In the genomic region with DNA sequence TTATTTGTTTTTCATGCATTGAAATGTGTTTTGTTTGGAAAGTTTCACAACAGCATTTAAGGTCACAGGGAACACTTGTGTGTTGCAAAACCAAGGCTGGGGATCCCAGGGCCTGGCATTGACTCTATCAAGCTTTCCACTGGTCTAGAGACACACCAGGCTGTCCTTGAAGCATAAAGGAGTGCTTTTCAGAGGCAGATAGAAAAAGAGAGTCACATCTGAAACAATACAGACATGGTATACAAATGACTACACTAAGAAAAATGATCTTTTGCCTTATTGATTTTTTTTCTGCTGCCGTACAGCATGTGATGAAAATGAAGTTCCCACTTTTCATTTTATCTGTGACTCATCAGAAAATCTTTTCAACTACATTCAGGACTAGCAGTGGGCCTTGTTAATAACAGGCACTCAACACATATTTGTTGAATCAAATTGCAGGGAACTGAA, we compare ENCODE assay signal across 10 cellular contexts.
DNase-seq lines count a peak whose midpoint lies in the region; ATAC-seq and TF ChIP-seq lines count a peak whose summit lies in the region.
"Had no signal": no experiment of that assay in that cellular context is flagged by ENCODE, and none has a peak within 500 bp of the region (broad histone marks: within the 10 kb centered on the region; RNA-seq: fewer than 3 reads in every experiment).

No MANE protein-coding gene starts in this region.

- DNase-seq in CD1c-positive myeloid dendritic cell (ENCODE audit: extremely low spot score) (peak; percentile 61), MV-4-11 (lab: John Stamatoyannopoulos, UW) (peak; percentile 40), amniotic epithelial cell (ENCODE audit: low read depth) (peak; percentile 79), left lobe of liver (ENCODE audit: low spot score) (peak; percentile 77), T-helper 1 cell (no peak), COLO668 (lab: John Stamatoyannopoulos, UW; ENCODE audit: unreplicated experiment) (no peak), GM10266 (ENCODE audit: extremely low spot score) (no peak)
- no peak for DNase-seq in stimulated activated CD4-positive, alpha-beta T cell treated with anti-CD3 and anti-CD28 coated beads, Interleukin-15, amount 100 ng/mL, for 24 hours
- DNase-seq: activated naive CD4-positive, alpha-beta T cell; stomach had no signal

- TF ChIP-seq CTCF in GM10266 (IDR thresholded peaks at IDR 0.05; ENCODE audit: control insufficient read depth, insufficient read depth, low read depth, missing control alignments): no peak

- ATAC-seq in left lobe of liver: peak; percentile 92

Comparison
In these comparisons a context has a peak if more than half of its experiments do, and no peak if none do; other contexts are left out.
1. DNase-seq: peak in CD1c-positive myeloid dendritic cell (single experiment), MV-4-11 (single experiment), amniotic epithelial cell (single experiment) and left lobe of liver (single experiment); none in T-helper 1 cell (0 of 5), COLO668 (single experiment), stimulated activated CD4-positive, alpha-beta T cell treated with anti-CD3 and anti-CD28 coated beads, Interleukin-15, amount 100 ng/mL, for 24 hours (single experiment) and GM10266 (single experiment).